Comparison of ENCODE assay signal across 1 cellular context in the genomic region with DNA sequence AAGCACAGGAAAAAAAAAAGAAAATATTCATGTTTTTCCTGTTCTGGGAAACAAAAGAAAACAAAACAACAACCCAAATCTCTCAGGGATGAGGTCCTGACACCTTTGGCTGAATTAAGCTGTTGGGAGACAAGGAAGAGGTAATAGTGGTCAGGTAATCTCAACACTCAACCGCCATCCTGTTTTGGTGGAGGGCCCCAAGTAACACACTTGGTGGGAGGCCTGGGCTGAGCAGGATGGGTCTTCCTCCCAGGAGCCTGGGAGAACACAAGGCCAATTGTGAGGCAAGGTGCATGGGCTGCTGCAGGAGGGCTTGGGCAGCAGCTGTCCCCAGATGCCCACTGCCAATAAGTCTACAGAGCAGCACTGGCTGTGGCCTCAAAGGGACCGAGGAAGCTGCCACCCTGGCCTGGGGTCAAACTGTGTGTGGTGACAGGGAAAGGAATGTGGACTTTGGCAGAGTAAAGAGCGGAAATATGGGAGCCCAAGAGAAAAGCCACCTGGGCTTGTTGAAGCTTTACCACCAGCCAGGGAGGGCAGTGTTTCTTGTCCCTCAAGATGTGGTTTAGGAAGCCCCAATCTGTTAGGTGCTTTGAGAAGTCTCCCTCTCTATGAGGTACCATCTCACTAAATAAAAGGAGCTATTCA.
TF ChIP-seq lines count a peak whose summit lies in the region.

No MANE protein-coding gene starts in this region.

TF ChIP-seq in HepG2, 621 proteins besides CTCF, POLR2A, EP300 and RAD21 (continued from another document and continues in another):
- no peak for TF ChIP-seq ZSCAN22 (CRISPR knock-in tag; IDR thresholded peaks at IDR 0.05)
- TF ChIP-seq, protein P1, sequence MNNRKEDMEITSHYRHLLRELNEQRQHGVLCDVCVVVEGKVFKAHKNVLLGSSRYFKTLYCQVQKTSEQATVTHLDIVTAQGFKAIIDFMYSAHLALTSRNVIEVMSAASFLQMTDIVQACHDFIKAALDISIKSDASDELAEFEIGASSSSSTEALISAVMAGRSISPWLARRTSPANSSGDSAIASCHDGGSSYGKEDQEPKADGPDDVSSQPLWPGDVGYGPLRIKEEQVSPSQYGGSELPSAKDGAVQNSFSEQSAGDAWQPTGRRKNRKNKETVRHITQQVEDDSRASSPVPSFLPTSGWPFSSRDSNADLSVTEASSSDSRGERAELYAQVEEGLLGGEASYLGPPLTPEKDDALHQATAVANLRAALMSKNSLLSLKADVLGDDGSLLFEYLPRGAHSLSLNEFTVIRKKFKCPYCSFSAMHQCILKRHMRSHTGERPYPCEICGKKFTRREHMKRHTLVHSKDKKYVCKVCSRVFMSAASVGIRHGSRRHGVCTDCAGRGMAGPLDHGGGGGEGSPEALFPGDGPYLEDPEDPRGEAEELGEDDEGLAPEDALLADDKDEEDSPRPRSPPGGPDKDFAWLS (CRISPR knock-in tag; IDR thresholded peaks at IDR 0.05; ENCODE audit: borderline replicate concordance), result no peak
- peak; percentile 91 for TF ChIP-seq REPIN1 (CRISPR knock-in tag; IDR thresholded peaks at IDR 0.05; ENCODE audit: borderline replicate concordance, low read depth)
- no peak for TF ChIP-seq ZFP37 (CRISPR knock-in tag; IDR thresholded peaks at IDR 0.05; ENCODE audit: borderline replicate concordance)
- TF ChIP-seq NBN (conservative IDR thresholded peaks at IDR 0.05), result no peak
- no peak for TF ChIP-seq NONO (IDR thresholded peaks at IDR 0.05)
- TF ChIP-seq NONO (CRISPR knock-in tag; conservative IDR thresholded peaks at IDR 0.05), result peak; percentile 59
- no peak for TF ChIP-seq ZNF549 (CRISPR knock-in tag; IDR thresholded peaks at IDR 0.05)
- no peak for TF ChIP-seq ZNF18 (CRISPR knock-in tag; IDR thresholded peaks at IDR 0.05; ENCODE audit: insufficient replicate concordance)
- TF ChIP-seq TRIM24 (CRISPR knock-in tag; IDR thresholded peaks at IDR 0.05), result peak; percentile 79; the same call in 1 of the 2 replicates
- no peak for TF ChIP-seq ZNF674 (CRISPR knock-in tag; IDR thresholded peaks at IDR 0.05; ENCODE audit: low read depth)
- peak; percentile 85; the same call in 1 of the 2 replicates for TF ChIP-seq ZNF691 (CRISPR knock-in tag; IDR thresholded peaks at IDR 0.05; ENCODE audit: borderline replicate concordance, low read depth)
- no peak for TF ChIP-seq CBX1 (IDR thresholded peaks at IDR 0.05; ENCODE audit: low read depth)
- peak; percentile 74; the same call in 1 of the 2 replicates for TF ChIP-seq ZNF205 (CRISPR knock-in tag; IDR thresholded peaks at IDR 0.05)
- TF ChIP-seq THAP11 (CRISPR knock-in tag; IDR thresholded peaks at IDR 0.05), result peak; percentile 40; the same call in 1 of the 2 replicates
- no peak for TF ChIP-seq SNAPC4 (CRISPR knock-in tag; IDR thresholded peaks at IDR 0.05)
- no peak for TF ChIP-seq HNRNPK (IDR thresholded peaks at IDR 0.05; ENCODE audit: low read depth, low read length, poor library complexity, severe bottlenecking)
- 0 out of 2 replicates have a peak, but pooled peaks have one; percentile 26 for TF ChIP-seq TCF7L2 (IDR thresholded peaks at IDR 0.05; ENCODE audit: low read depth, low read length)
- TF ChIP-seq, protein P2, sequence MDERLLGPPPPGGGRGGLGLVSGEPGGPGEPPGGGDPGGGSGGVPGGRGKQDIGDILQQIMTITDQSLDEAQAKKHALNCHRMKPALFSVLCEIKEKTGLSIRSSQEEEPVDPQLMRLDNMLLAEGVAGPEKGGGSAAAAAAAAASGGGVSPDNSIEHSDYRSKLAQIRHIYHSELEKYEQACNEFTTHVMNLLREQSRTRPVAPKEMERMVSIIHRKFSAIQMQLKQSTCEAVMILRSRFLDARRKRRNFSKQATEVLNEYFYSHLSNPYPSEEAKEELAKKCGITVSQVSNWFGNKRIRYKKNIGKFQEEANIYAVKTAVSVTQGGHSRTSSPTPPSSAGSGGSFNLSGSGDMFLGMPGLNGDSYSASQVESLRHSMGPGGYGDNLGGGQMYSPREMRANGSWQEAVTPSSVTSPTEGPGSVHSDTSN (CRISPR knock-in tag; IDR thresholded peaks at IDR 0.05), result no peak
- TF ChIP-seq ZNF530 (CRISPR knock-in tag; IDR thresholded peaks at IDR 0.05; ENCODE audit: low read depth), result no peak
- peak; percentile 93 for TF ChIP-seq NR2F6 (IDR thresholded peaks at IDR 0.05)
- peak; percentile 95 for TF ChIP-seq NR2F6 (CRISPR knock-in tag; IDR thresholded peaks at IDR 0.05)
- 0 out of 2 replicates have a peak, but pooled peaks have one; percentile 30 for TF ChIP-seq ZNF816 (CRISPR knock-in tag; IDR thresholded peaks at IDR 0.05; ENCODE audit: borderline replicate concordance)
- TF ChIP-seq PBX3 (CRISPR knock-in tag; IDR thresholded peaks at IDR 0.05; ENCODE audit: borderline replicate concordance), result no peak
- TF ChIP-seq ZMAT5 (CRISPR knock-in tag; IDR thresholded peaks at IDR 0.05; ENCODE audit: borderline replicate concordance, low read depth), result no peak
- TF ChIP-seq AHR (CRISPR knock-in tag; IDR thresholded peaks at IDR 0.05), result no peak; the same call in 1 of the 2 replicates
- TF ChIP-seq MAFK (conservative IDR thresholded peaks at IDR 0.05 in 1 of 2, IDR thresholded peaks at IDR 0.05 in 1 of 2; ENCODE audit: low read length in 2 of 2), result peak in 1 of 2 experiments; percentile 9; a peak in 1 of 4 replicates
- TF ChIP-seq XBP1 (CRISPR knock-in tag; IDR thresholded peaks at IDR 0.05), result no peak
- TF ChIP-seq ZNF501 (CRISPR knock-in tag; IDR thresholded peaks at IDR 0.05), result peak; percentile 72
- no peak for TF ChIP-seq TBP (CRISPR knock-in tag; IDR thresholded peaks at IDR 0.05)
- TF ChIP-seq ZIK1 (CRISPR knock-in tag; IDR thresholded peaks at IDR 0.05; ENCODE audit: borderline replicate concordance, low read depth), result no peak
- peak; percentile 79 for TF ChIP-seq ZNF503 (CRISPR knock-in tag; IDR thresholded peaks at IDR 0.05)
- no peak for TF ChIP-seq HNRNPLL (IDR thresholded peaks at IDR 0.05; ENCODE audit: low read depth, low read length, poor library complexity, severe bottlenecking)
- no peak for TF ChIP-seq ZNF747 (CRISPR knock-in tag; IDR thresholded peaks at IDR 0.05; ENCODE audit: borderline replicate concordance)
- TF ChIP-seq AHDC1 (CRISPR knock-in tag; IDR thresholded peaks at IDR 0.05; ENCODE audit: borderline replicate concordance), result peak; percentile 95
- peak; percentile 87; the same call in 1 of the 2 replicates for TF ChIP-seq KDM3A (CRISPR knock-in tag; IDR thresholded peaks at IDR 0.05; ENCODE audit: low read depth)
- no peak for TF ChIP-seq ZNF558 (CRISPR knock-in tag; IDR thresholded peaks at IDR 0.05; ENCODE audit: borderline replicate concordance)
- peak; percentile 99 for TF ChIP-seq HNF4A (CRISPR knock-in tag; IDR thresholded peaks at IDR 0.05)
- no peak for TF ChIP-seq GZF1 (CRISPR knock-in tag; IDR thresholded peaks at IDR 0.05)
